Comparison of ENCODE assay signal across 1 cellular context in the genomic region with DNA sequence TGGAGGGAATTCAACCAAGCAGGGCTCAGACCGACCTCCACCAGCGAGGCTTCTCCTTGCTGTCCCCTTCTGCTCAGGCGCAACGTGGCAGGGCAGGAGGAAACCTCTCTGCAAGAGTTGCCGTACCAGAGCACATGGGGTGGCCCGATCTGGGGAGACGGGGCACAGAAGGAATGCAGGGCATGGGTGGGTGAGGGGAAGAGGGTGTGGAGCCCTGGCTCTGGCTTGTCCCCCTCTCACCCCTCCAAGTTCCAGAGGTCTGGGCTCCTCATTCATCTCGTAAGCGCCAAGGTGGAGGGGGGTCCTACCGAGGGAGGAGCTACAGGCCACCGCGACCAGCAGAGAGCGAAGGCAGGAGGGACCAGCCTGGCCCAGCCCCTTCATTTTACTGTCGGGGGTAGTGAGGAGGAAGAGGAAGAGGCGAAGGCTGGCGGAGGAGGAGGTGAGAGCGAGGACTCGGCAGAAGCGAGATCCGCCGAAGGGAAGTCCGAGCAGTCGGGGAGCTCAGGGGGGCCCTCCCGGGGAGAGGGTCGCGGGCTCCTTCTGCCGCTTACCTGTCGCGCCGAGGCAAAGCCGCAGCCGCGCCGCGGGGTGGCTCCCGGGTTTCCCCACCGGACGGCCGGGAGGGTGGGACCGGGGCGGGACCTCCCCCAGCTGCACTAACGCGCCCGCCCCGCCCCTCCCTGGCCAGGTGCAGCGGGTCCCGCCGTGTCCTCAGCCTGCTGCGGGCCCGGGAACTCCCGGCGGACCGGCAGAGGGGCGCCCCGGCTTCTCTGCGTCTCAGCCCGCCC.
A peak's percentile ranks its signal among the peaks of the same experiment; 100 is the strongest.
TF ChIP-seq lines count a peak whose summit lies in the region.

A gene with protein sequence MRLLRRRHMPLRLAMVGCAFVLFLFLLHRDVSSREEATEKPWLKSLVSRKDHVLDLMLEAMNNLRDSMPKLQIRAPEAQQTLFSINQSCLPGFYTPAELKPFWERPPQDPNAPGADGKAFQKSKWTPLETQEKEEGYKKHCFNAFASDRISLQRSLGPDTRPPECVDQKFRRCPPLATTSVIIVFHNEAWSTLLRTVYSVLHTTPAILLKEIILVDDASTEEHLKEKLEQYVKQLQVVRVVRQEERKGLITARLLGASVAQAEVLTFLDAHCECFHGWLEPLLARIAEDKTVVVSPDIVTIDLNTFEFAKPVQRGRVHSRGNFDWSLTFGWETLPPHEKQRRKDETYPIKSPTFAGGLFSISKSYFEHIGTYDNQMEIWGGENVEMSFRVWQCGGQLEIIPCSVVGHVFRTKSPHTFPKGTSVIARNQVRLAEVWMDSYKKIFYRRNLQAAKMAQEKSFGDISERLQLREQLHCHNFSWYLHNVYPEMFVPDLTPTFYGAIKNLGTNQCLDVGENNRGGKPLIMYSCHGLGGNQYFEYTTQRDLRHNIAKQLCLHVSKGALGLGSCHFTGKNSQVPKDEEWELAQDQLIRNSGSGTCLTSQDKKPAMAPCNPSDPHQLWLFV (minus strand): TSS at position 360 of the 791 bp plus-strand sequence. CDS start 11,625 bp downstream, outside the sequence.

TF ChIP-seq in H1, 55 proteins besides CTCF, POLR2A, EP300 and RAD21 (continued from another document):
- TF ChIP-seq SP2 (IDR thresholded peaks at IDR 0.05; ENCODE audit: low read length): no peak
- TF ChIP-seq CREB1 (IDR thresholded peaks at IDR 0.05): no peak
- no peak for TF ChIP-seq ZNF274 (IDR thresholded peaks at IDR 0.05; ENCODE audit: borderline replicate concordance, extremely low read depth, low read length)
- TF ChIP-seq, protein P1, sequence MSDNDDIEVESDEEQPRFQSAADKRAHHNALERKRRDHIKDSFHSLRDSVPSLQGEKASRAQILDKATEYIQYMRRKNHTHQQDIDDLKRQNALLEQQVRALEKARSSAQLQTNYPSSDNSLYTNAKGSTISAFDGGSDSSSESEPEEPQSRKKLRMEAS (IDR thresholded peaks at IDR 0.05): peak; percentile 83
- TF ChIP-seq YY1 (IDR thresholded peaks at IDR 0.05; ENCODE audit: low read depth, low read length): no peak
- peak; percentile 56; the same call in 1 of the 2 replicates for TF ChIP-seq TAF1 (IDR thresholded peaks at IDR 0.05; ENCODE audit: low read depth, low read length)
